In genomic region chr7:6579446-6579845, GRCh38 we compare ENCODE assay signal across 10 cellular contexts. TPM values are rescaled to one million over a fixed set of nuclear protein-coding genes. Genes with fewer than 3 reads are reported as not detected.
DNase-seq lines count a peak whose midpoint lies in the region; ATAC-seq and TF ChIP-seq lines count a peak whose summit lies in the region.
"Had no signal": no experiment of that assay in that cellular context is flagged by ENCODE, and none has a peak within 500 bp of the region (broad histone marks: within the 10 kb centered on the region; RNA-seq: fewer than 3 reads in every experiment).

No MANE protein-coding gene starts in this region.

- no peak overlapping the region for H3K4me3 ChIP-seq in AG04450 (ENCODE audit: low read depth, low read length)
- H3K4me3 ChIP-seq in fibroblast of villous mesenchyme (ENCODE audit: low read depth, low read length): no peak overlapping the region

- no peaks in the 10 kb centered on the region for H3K9me3 ChIP-seq in AG04450 (ENCODE audit: control insufficient read depth, insufficient read depth, low read length)

- no peak for ATAC-seq in HG02938 (IDR thresholded peaks at IDR 0.05; ENCODE audit: unreplicated experiment)

- TF ChIP-seq CTCF in AG04450 (IDR thresholded peaks at IDR 0.05; ENCODE audit: low read depth, low read length) (peak; percentile 19; the same call in 1 of the 2 replicates), fibroblast of villous mesenchyme (IDR thresholded peaks at IDR 0.05; ENCODE audit: insufficient read depth, low read depth, low read length) (no peak)

- CTCF ChIA-PET in AG04450 (lab: Charles Lee): no interaction called here

- DNase-seq in AG04450 (ENCODE audit: low read depth, low spot score) (no peak), GDM1 (lab: John Stamatoyannopoulos, UW) (peak; percentile 11), SKM-1 treated with dmso at 0.1 percent for 144 hours (lab: John Stamatoyannopoulos, UW; ENCODE audit: unreplicated experiment) (peak; percentile 32), fibroblast of villous mesenchyme (ENCODE audit: low read depth) (peak; percentile 7), NCI-H774 (lab: John Stamatoyannopoulos, UW) (no peak), inferior parietal cortex (ENCODE audit: extremely low spot score) (no peak)
- no peak for DNase-seq in stimulated activated CD4-positive, alpha-beta T cell treated with anti-CD3 and anti-CD28 coated beads, Interleukin-4, amount 100 ng/mL, for 24 hours
- DNase-seq: NCI-H187, WERI-Rb-1 had no signal

- no peaks in the 10 kb centered on the region for H3K27me3 ChIP-seq in AG04450 (ENCODE audit: control insufficient read depth, insufficient read depth, low read length)

- H3K27ac ChIP-seq in AG04450 (ENCODE audit: low read depth, low read length): no peak overlapping the region
- H3K27ac ChIP-seq: WERI-Rb-1 had no signal

- POLR2A ChIA-PET in AG04450 (lab: Yijun Ruan, JAX): no interaction called here

RNA-seq across cellular contexts. Expression of gene ZDHHC4, which starts 2.2 kb away (rescaled TPM):
- polyA plus RNA-seq in AG04450 (2011; rRNA removed): 99.4 and 103 TPM in 2 replicates
- 87.3 and 88.3 TPM in 2 replicates for polyA minus RNA-seq in AG04450 (2011; rRNA and poly(A)+ RNA removed)
- 60.5 and 62.5 TPM in 2 replicates for total RNA-seq in fibroblast of villous mesenchyme

RNA-seq across cellular contexts. Expression of gene INTS15, which starts 10.4 kb away (rescaled TPM):
- polyA plus RNA-seq in AG04450 (2011; rRNA removed): 17.1 and 17.6 TPM in 2 replicates
- polyA minus RNA-seq in AG04450 (2011; rRNA and poly(A)+ RNA removed): 12.9 and 17.7 TPM in 2 replicates
- 16.4 and 17.7 TPM in 2 replicates for total RNA-seq in fibroblast of villous mesenchyme

RNA-seq across cellular contexts. Expression of gene GRID2IP, which starts 28.2 kb away (rescaled TPM):
- 0.02 TPM in 1 of 2 replicates, not detected in the other for polyA plus RNA-seq in AG04450 (2011; rRNA removed)
- 0.05 TPM in 1 of 2 replicates, not detected in the other for polyA minus RNA-seq in AG04450 (2011; rRNA and poly(A)+ RNA removed)
- not detected in 2 replicates for total RNA-seq in fibroblast of villous mesenchyme

RNA-seq across cellular contexts. Expression of gene ZNF853, which starts 36.0 kb away (rescaled TPM):
- 5.3 and 6.7 TPM in 2 replicates for polyA plus RNA-seq in AG04450 (2011; rRNA removed)
- polyA minus RNA-seq in AG04450 (2011; rRNA and poly(A)+ RNA removed): 12.0 and 14.1 TPM in 2 replicates
- under 0.01 and 0.32 TPM in 2 replicates for total RNA-seq in fibroblast of villous mesenchyme

RNA-seq across cellular contexts. Expression of gene ZNF316, which starts 57.7 kb away (rescaled TPM):
- polyA plus RNA-seq in AG04450 (2011; rRNA removed): 4.8 and 5.6 TPM in 2 replicates
- 8.3 and 10.7 TPM in 2 replicates for polyA minus RNA-seq in AG04450 (2011; rRNA and poly(A)+ RNA removed)
- total RNA-seq in fibroblast of villous mesenchyme: 12.1 and 13.2 TPM in 2 replicates

Comparison
In these comparisons a context has a peak if more than half of its experiments do, and no peak if none do; other contexts are left out.
1. DNase-seq: peak in GDM1 (single experiment), SKM-1 treated with dmso at 0.1 percent for 144 hours (single experiment) and fibroblast of villous mesenchyme (single experiment); none in AG04450 (single experiment), stimulated activated CD4-positive, alpha-beta T cell treated with anti-CD3 and anti-CD28 coated beads, Interleukin-4, amount 100 ng/mL, for 24 hours (single experiment), NCI-H774 (single experiment) and inferior parietal cortex (single experiment).